Comparison of ENCODE assay signal across 26 cellular contexts in genomic region chr2:160517731-160518130, GRCh38.
"Had no signal": no experiment of that assay in that cellular context is flagged by ENCODE, and none has a peak within 500 bp of the region (broad histone marks: within the 10 kb centered on the region; RNA-seq: fewer than 3 reads in every experiment).

No MANE protein-coding gene starts in this region.

- H3K27ac Mint-ChIP-seq: mesothelial cell of epicardium; naive B cell; natural killer cell; nephron progenitor cell; neural progenitor cell; stimulated activated memory B cell treated with anti-CD40 and anti-IgM and Interleukin-4, amounts not matched to agents 10 μg/mL and 1 μg/mL and 100 μg/mL, for 72 hours; stimulated activated naive CD8-positive, alpha-beta T cell treated with anti-CD3 and anti-CD28 coated beads, Interleukin-15, amount 100 ng/mL, for 72 hours; type B pancreatic cell had no signal

- H3K36me3 Mint-ChIP-seq: mesothelial cell of epicardium; naive B cell; natural killer cell; neural progenitor cell; stimulated activated memory B cell treated with anti-CD40 and anti-IgM and Interleukin-4, amounts not matched to agents 10 μg/mL and 1 μg/mL and 100 μg/mL, for 72 hours; type B pancreatic cell had no signal

- H3K9me3 ChIP-seq: left lung, lower lobe of right lung, neutrophil, right atrium auricular region, right lobe of liver, tibial nerve, uterus had no signal

- H3K36me3 ChIP-seq: left lung, lower lobe of right lung, neural progenitor cell, neutrophil, right atrium auricular region, right lobe of liver, tibial nerve, uterus had no signal

- H3K4me3 ChIP-seq: left lung, lower lobe of right lung, neural progenitor cell, right atrium auricular region, right lobe of liver, smooth muscle cell, tibial nerve, uterus had no signal

- DNase-seq: hippocampal formation; kidney; left colon; left lung; lower lobe of right lung; mesendoderm; naive B cell; natural killer cell; nephron progenitor cell; occipital lobe; right lobe of liver; stimulated activated CD4-positive, alpha-beta T cell treated with anti-CD3 and anti-CD28 coated beads, Interleukin-2, amount 100 ng/mL, for 48 hours; stimulated activated CD4-positive, alpha-beta T cell treated with anti-CD3 and anti-CD28 coated beads, Interleukin-4, amount 100 ng/mL, for 4 hours; stimulated activated CD8-positive, alpha-beta memory T cell treated with anti-CD3 and anti-CD28 coated beads, Interleukin-4, amount 100 ng/mL, for 48 hours; substantia nigra had no signal

- H3K4me1 ChIP-seq: left lung, lower lobe of right lung, neural progenitor cell, parathyroid adenoma, right lobe of liver had no signal

- H3K79me2 ChIP-seq: parathyroid adenoma had no signal

- H3K27me3 ChIP-seq: left lung, neural progenitor cell, neutrophil, right atrium auricular region, right lobe of liver, tibial nerve, uterus had no signal

- ATAC-seq: left colon, natural killer cell, right lobe of liver had no signal

- H3K9me3 Mint-ChIP-seq: mesothelial cell of epicardium; naive B cell; natural killer cell; nephron progenitor cell; neural progenitor cell; stimulated activated memory B cell treated with anti-CD40 and anti-IgM and Interleukin-4, amounts not matched to agents 10 μg/mL and 1 μg/mL and 100 μg/mL, for 72 hours; stimulated activated naive CD8-positive, alpha-beta T cell treated with anti-CD3 and anti-CD28 coated beads, Interleukin-15, amount 100 ng/mL, for 72 hours had no signal

- H2AFZ ChIP-seq: neural progenitor cell had no signal

- H3K27ac ChIP-seq: left lung, lower lobe of right lung, neural progenitor cell, neutrophil, parathyroid adenoma, right lobe of liver, tibial nerve had no signal

- H3K27me3 Mint-ChIP-seq: stimulated activated naive CD8-positive, alpha-beta T cell treated with anti-CD3 and anti-CD28 coated beads, Interleukin-15, amount 100 ng/mL, for 72 hours; type B pancreatic cell had no signal

- H3K4me3 Mint-ChIP-seq: mesothelial cell of epicardium; naive B cell; natural killer cell; nephron progenitor cell; neural progenitor cell; stimulated activated memory B cell treated with anti-CD40 and anti-IgM and Interleukin-4, amounts not matched to agents 10 μg/mL and 1 μg/mL and 100 μg/mL, for 72 hours; type B pancreatic cell had no signal

- H3K4me1 Mint-ChIP-seq: naive B cell, natural killer cell had no signal

- H3K9ac ChIP-seq: neural progenitor cell, parathyroid adenoma had no signal

- H3K4me2 ChIP-seq: neural progenitor cell had no signal
